ENCODE assay signal across 15 cellular contexts in genomic region chr6:169034523-169035167, GRCh38.
DNase-seq lines count a peak whose midpoint lies in the region; TF ChIP-seq lines count a peak whose summit lies in the region.
"Had no signal": no experiment of that assay in that cellular context is flagged by ENCODE, and none has a peak within 500 bp of the region (broad histone marks: within the 10 kb centered on the region; RNA-seq: fewer than 3 reads in every experiment).

No MANE protein-coding gene starts in this region.

- peaks cover 13% of the 10 kb centered on the region for H3K4me1 ChIP-seq in stomach smooth muscle (ENCODE audit: control insufficient read depth, insufficient read depth, low read length)

- DNase-seq in GM03348 (ENCODE audit: low spot score) (peak; percentile 48), SK-N-MC (ENCODE audit: low read depth, low spot score) (no peak), fibroblast of the aortic adventitia (ENCODE audit: low read depth) (peak; percentile 33), amygdala (lab: John Stamatoyannopoulos, UW) (no peak), germinal center (ENCODE audit: low spot score) (no peak), SW 1271 (lab: John Stamatoyannopoulos, UW) (no peak)
- DNase-seq: activated CD4-positive, alpha-beta T cell treated with anti-CD3 and anti-CD28 coated beads for 48 hours; activated gamma-delta T cell; C1 segment of cervical spinal cord; gastrocnemius medialis; GF-D8; NCI-H1436 treated with DMSO at 0.1 percent for 48 hours; PC-9; stimulated activated CD4-positive, alpha-beta T cell treated with anti-CD3 and anti-CD28 coated beads, Interleukin-2, amount 100 ng/mL, for 24 hours had no signal

- no peak overlapping the region for H3K9ac ChIP-seq in SK-N-MC (ENCODE audit: insufficient read length)
- no peak overlapping the region for H3K9ac ChIP-seq in stomach smooth muscle (ENCODE audit: low read length in 2 of 2)

- TF ChIP-seq CTCF in fibroblast of the aortic adventitia (IDR thresholded peaks at IDR 0.05; ENCODE audit: insufficient read depth, low read length), result no peak

- no peaks in the 10 kb centered on the region for H3K27me3 ChIP-seq in stomach smooth muscle (ENCODE audit: control insufficient read depth in 1 of 2, insufficient read depth in 2 of 2, low read length in 2 of 2)
- H3K27me3 ChIP-seq: gastrocnemius medialis had no signal

- H3K36me3 ChIP-seq in SK-N-MC (ENCODE audit: insufficient read depth, low read length) (no peaks in the 10 kb centered on the region), stomach smooth muscle (ENCODE audit: control insufficient read depth in 2 of 2, insufficient read depth in 2 of 2, low read length in 2 of 2) (no peaks in the 10 kb centered on the region)
- H3K36me3 ChIP-seq: gastrocnemius medialis had no signal

- H3K27ac ChIP-seq in SK-N-MC, result 0 out of 2 replicates have a peak overlapping the region, but pooled peaks have one; percentile 82
- H3K27ac ChIP-seq in stomach smooth muscle (ENCODE audit: low read length), result peak overlapping the region; percentile 70
- H3K27ac ChIP-seq: gastrocnemius medialis, PC-9 had no signal

- H3K9me3 ChIP-seq in SK-N-MC (ENCODE audit: low read depth, low read length), result peaks cover 5% of the 10 kb centered on the region; the same call in 1 of the 2 replicates
- no peaks in the 10 kb centered on the region for H3K9me3 ChIP-seq in stomach smooth muscle (ENCODE audit: control insufficient read depth in 2 of 2, low read length in 2 of 2)

- H3K4me3 ChIP-seq in SK-N-MC (no peak overlapping the region), fibroblast of the aortic adventitia (ENCODE audit: low read depth, low read length) (peak overlapping the region; percentile 22), stomach smooth muscle (ENCODE audit: low read length in 2 of 2) (peak overlapping the region in 1 of 2 donors; percentile 61)
- H3K4me3 ChIP-seq: gastrocnemius medialis, PC-9 had no signal

Comparison
In these comparisons a context has a peak if more than half of its experiments do, and no peak if none do; other contexts are left out.
1. DNase-seq: peak in GM03348 (single experiment) and fibroblast of the aortic adventitia (single experiment); none in SK-N-MC (single experiment), amygdala (0 of 56), germinal center (single experiment) and SW 1271 (0 of 2).